In genomic region chr16:48612621-48613020, GRCh38 we compare ENCODE assay signal across 9 cellular contexts. TPM values are rescaled to one million over a fixed set of nuclear protein-coding genes. Genes with fewer than 3 reads are reported as not detected.
DNase-seq lines count a peak whose midpoint lies in the region; ATAC-seq, FAIRE-seq and TF ChIP-seq lines count a peak whose summit lies in the region.
"Had no signal": no experiment of that assay in that cellular context is flagged by ENCODE, and none has a peak within 500 bp of the region (broad histone marks: within the 10 kb centered on the region; RNA-seq: fewer than 3 reads in every experiment).

No MANE protein-coding gene starts in this region.

- DNase-seq in Caco-2 = no peak
- peak; percentile 29 to 35 for DNase-seq in Kasumi-1 (lab: John Stamatoyannopoulos, UW)
- no peak for DNase-seq in GM12878 (ENCODE audit: low read depth, low spot score)
- DNase-seq in natural killer cell = no peak
- DNase-seq in COLO829 (ENCODE audit: low spot score) = no peak
- no peak for DNase-seq in cortex of kidney (lab: John Stamatoyannopoulos, UW)
- no peak for DNase-seq in activated CD4-positive, CD25-positive, alpha-beta regulatory T cell (lab: John Stamatoyannopoulos, UW)
- no peak for DNase-seq in brain microvascular endothelial cell
- DNase-seq: NCI-H1105 treated with DMSO at 0.1 percent for 48 hours had no signal

- SMC1A ChIA-PET in GM12878 (lab: Charles Lee; ENCODE audit: uncharacterized antibody, unreplicated experiment) = interaction anchor here (0.8 to 2.7 kb wide), 8 partner anchors 10 to 321 kb away, joined by 3 to 17 read pairs (median 3); no protein-coding TSS in a partner anchor

- WGBS in GM12878 (ENCODE audit: insufficient coverage, insufficient replicate concordance, low lambda C conversion rate, missing lambda C conversion rate) = 2% methylated on average over 2 of the region's 2 CpGs

- in situ Hi-C loops in GM12878 (cut with MboI) = loop anchor here (25.0 kb wide), 1 partner anchor 1475 kb away; the partner anchor contains the start of gene NETO2
- in situ Hi-C loops in brain microvascular endothelial cell (cut with HindIII; ENCODE audit: low pct_ligation_motif_present, low sequenced_read_pairs) = no loop called here

- TF ChIP-seq CTCF in Caco-2 (IDR thresholded peaks at IDR 0.05; ENCODE audit: insufficient read depth in 1 of 2, low read depth in 1 of 2, low read length in 1 of 2, severe bottlenecking in 1 of 2, unreplicated experiment in 1 of 2) (no peak), GM12878 (IDR thresholded peaks at IDR 0.05 in 2 of 3, conservative IDR thresholded peaks at IDR 0.05 in 1 of 3; ENCODE audit: control insufficient read depth in 2 of 3, extremely low read depth in 1 of 3, insufficient read depth in 1 of 3, low read depth in 3 of 3, low read length in 3 of 3) (no peak), natural killer cell (IDR thresholded peaks at IDR 0.05) (no peak), brain microvascular endothelial cell (IDR thresholded peaks at IDR 0.05; ENCODE audit: low read depth, low read length, missing control alignments) (no peak)

- POLR2A ChIA-PET in Caco-2 (lab: Charles Lee) = interaction anchor here (1.5 to 2.0 kb wide), 2 partner anchors 11 to 18 kb away, joined by 6 to 27 read pairs; no protein-coding TSS in a partner anchor
- POLR2A ChIA-PET in GM12878 (lab: Charles Lee) = interaction anchor here (0.7 kb wide), 3 partner anchors 47 to 1565 kb away, joined by 3 to 7 read pairs (median 5); no protein-coding TSS in a partner anchor

- intact Hi-C loops in Caco-2 (cut with micrococcal nuclease; ENCODE audit: unreplicated experiment) = loop anchor here (1.0 to 5.0 kb wide), 2 partner anchors 11 to 200 kb away; no protein-coding TSS in a partner anchor
- intact Hi-C loops in GM12878 (cut with micrococcal nuclease; ENCODE audit: unreplicated experiment) = no loop called here
- intact Hi-C loops in natural killer cell (cut with micrococcal nuclease) = loop anchor here (1.0 to 5.0 kb wide), 5 partner anchors 55 to 1639 kb away; partner anchors contain the start of genes DNAJA2 and LONP2

- H3K9me3 Mint-ChIP-seq in Caco-2 (ENCODE audit: unreplicated experiment) (no peaks in the 10 kb centered on the region), natural killer cell (peaks cover 0 to 3% of the 10 kb centered on the region in 2 donors)

- H3K36me3 ChIP-seq in Caco-2 (ENCODE audit: control insufficient read depth, insufficient read depth, low read length) = no peaks in the 10 kb centered on the region
- no peaks in the 10 kb centered on the region for H3K36me3 ChIP-seq in GM12878 (ENCODE audit: control insufficient read depth in 2 of 2, insufficient read depth in 2 of 2, low read length in 1 of 2)
- no peaks in the 10 kb centered on the region for H3K36me3 ChIP-seq in brain microvascular endothelial cell (replicated peaks)

- peak overlapping the region; percentile 14 for H3K9ac ChIP-seq in GM12878 (ENCODE audit: control insufficient read depth, insufficient read depth, low read length)

- RAD21 ChIA-PET in GM12878 (lab: Charles Lee; ENCODE audit: unreplicated experiment) = interaction anchor here (0.9 to 2.0 kb wide), 6 partner anchors 9 to 258 kb away, joined by 3 to 25 read pairs (median 4); no protein-coding TSS in a partner anchor

- H3K9me3 ChIP-seq in Caco-2 = no peaks in the 10 kb centered on the region
- no peaks in the 10 kb centered on the region for H3K9me3 ChIP-seq in GM12878 (replicated peaks; ENCODE audit: control insufficient read depth, insufficient read depth, low read length)

- H3K4me1 ChIP-seq in Caco-2 (peaks cover 44% of the 10 kb centered on the region), GM12878 (ENCODE audit: control insufficient read depth, insufficient read depth, low read length) (peaks cover 24% of the 10 kb centered on the region)

- no peak for TF ChIP-seq EP300 in GM12878 (IDR thresholded peaks at IDR 0.05; ENCODE audit: borderline replicate concordance in 1 of 2, control insufficient read depth in 1 of 2, low read depth in 2 of 2, low read length in 2 of 2)

- peak; percentile 4; the same call in 1 of the 3 replicates for ATAC-seq in GM12878
- no peak for ATAC-seq in natural killer cell

- H4K20me1 ChIP-seq in GM12878 (ENCODE audit: control insufficient read depth, insufficient read depth) = no peaks in the 10 kb centered on the region

- no TSS peak for BruUV-seq in Caco-2 (replicated peaks; lab: Mats Ljungman, UMichigan)
- no TSS peak for BruUV-seq in GM12878 (replicated peaks; lab: Mats Ljungman, UMichigan)

- CTCF ChIA-PET in Caco-2 (lab: Charles Lee) (interaction anchor here (1.2 to 2.0 kb wide), 3 partner anchors 11 to 86 kb away, joined by 3 to 50 read pairs (median 9); no protein-coding TSS in a partner anchor), GM12878 (lab: Yijun Ruan, JAX) (interaction anchor here (0.7 to 5.5 kb wide), 6 partner anchors 9 to 92 kb away, joined by 3 to 60 read pairs (median 4); no protein-coding TSS in a partner anchor)

- H3K4me3 Mint-ChIP-seq in Caco-2 (ENCODE audit: unreplicated experiment) (peak overlapping the region; percentile 66), natural killer cell (peak overlapping the region; percentile 83)

- FAIRE-seq in GM12878 (lab: Jason Lieb, UNC) = peak; percentile 31

- peak overlapping the region; percentile 68 for H2AFZ ChIP-seq in GM12878 (ENCODE audit: control insufficient read depth, low read depth, low read length)

- H3K27me3 Mint-ChIP-seq in Caco-2 (ENCODE audit: insufficient read depth, unreplicated experiment) (no peaks in the 10 kb centered on the region), natural killer cell (ENCODE audit: low read depth in 2 of 2) (no peaks in the 10 kb centered on the region)

- H3K4me2 ChIP-seq in GM12878 (ENCODE audit: control insufficient read depth, insufficient read depth) = peak overlapping the region; percentile 78

- H3K27ac Mint-ChIP-seq in Caco-2 (ENCODE audit: unreplicated experiment) (peak overlapping the region; percentile 98), natural killer cell (peak overlapping the region in 1 of 2 donors; percentile 96)

- peaks cover 27% of the 10 kb centered on the region for H3K79me2 ChIP-seq in GM12878 (ENCODE audit: control insufficient read depth, insufficient read depth, low read length)

- H3K4me1 Mint-ChIP-seq in Caco-2 (ENCODE audit: low read depth, unreplicated experiment) = peaks cover 6% of the 10 kb centered on the region
- peaks cover 35 to 55% of the 10 kb centered on the region in 2 donors for H3K4me1 Mint-ChIP-seq in natural killer cell

- no peak for TF ChIP-seq RAD21 in GM12878 (IDR thresholded peaks at IDR 0.05; ENCODE audit: insufficient read depth, low read depth, low read length)

- H3K4me3 ChIP-seq in Caco-2 (ENCODE audit: low read depth, low read length) (no peak overlapping the region), GM12878 (peak overlapping the region; percentile 24; the same call in 1 of the 2 replicates), brain microvascular endothelial cell (ENCODE audit: low read depth, low read length) (no peak overlapping the region)

- H3K36me3 Mint-ChIP-seq in Caco-2 (ENCODE audit: insufficient read depth, unreplicated experiment) (peaks cover 10% of the 10 kb centered on the region), natural killer cell (no peaks in the 10 kb centered on the region)

- H3K27me3 ChIP-seq in Caco-2 (replicated peaks; ENCODE audit: control insufficient read depth, insufficient read depth, low read length) (no peaks in the 10 kb centered on the region), GM12878 (replicated peaks in 1 of 2; ENCODE audit: control insufficient read depth in 2 of 2, insufficient read depth in 2 of 2, low read length in 1 of 2) (no peaks in the 10 kb centered on the region), brain microvascular endothelial cell (replicated peaks) (no peaks in the 10 kb centered on the region)

- no peak for TF ChIP-seq POLR2A in GM12878 (IDR thresholded peaks at IDR 0.05; ENCODE audit: low read depth, low read length)

- H3K27ac ChIP-seq in GM12878 (ENCODE audit: control insufficient read depth, insufficient read depth) = peak overlapping the region; percentile 71
- no peak overlapping the region for H3K27ac ChIP-seq in brain microvascular endothelial cell

TF ChIP-seq in GM12878, 131 proteins besides CTCF, POLR2A, EP300 and RAD21 (continues in another document):
- no peak for TF ChIP-seq ATF7 (IDR thresholded peaks at IDR 0.05; ENCODE audit: low read depth)

RNA-seq across cellular contexts. Expression of gene N4BP1, which starts 2.6 kb away (rescaled TPM):
- total RNA-seq in Caco-2 (2022) = 44.8 and 46.9 TPM in 2 replicates
- total RNA-seq in GM12878 (2013; cell fraction: nucleolus; rRNA removed) = 72.5 and 73.2 TPM in 2 replicates
- 17.9 and 19.9 TPM in 2 replicates for total RNA-seq in GM12878 (2014; rRNA removed)
- 28.6 and 29.5 TPM in 2 replicates for total RNA-seq in GM12878 (2014; rRNA removed; fragmentation: Illumina TruSeq; extraction: Trizol)
- total RNA-seq in GM12878 (2021) = 26.7 and 30.6 TPM in 2 replicates
- polyA plus RNA-seq in GM12878 (2011; ENCODE audit: low read depth) = 26.4 TPM
- polyA plus RNA-seq in GM12878 (2011; rRNA removed) = 32.6 and 46.6 TPM in 2 replicates
- polyA plus RNA-seq in GM12878 (2011; cell fraction: cytosol; rRNA removed) = 11.7 and 14.2 TPM in 2 replicates
- 18.0 and 18.2 TPM in 2 replicates for polyA plus RNA-seq in GM12878 (2011; cell fraction: nucleus; rRNA removed)
- polyA plus RNA-seq in GM12878 (2012) = 15.9 and 21.5 TPM in 2 replicates
- 28.0 and 31.6 TPM in 2 replicates for polyA plus RNA-seq in GM12878 (2014; fragmentation: Illumina TruSeq; extraction: Trizol)
- 1 to 10 TPM; 2.5 to 3.2 TPM for polyA plus RNA-seq in GM12878 (2014; fragmentation: Nextera tagmentation; extraction: Ambion mirVana)
- 11.1 and 12.6 TPM in 2 replicates for polyA plus RNA-seq in GM12878 (2014; rRNA removed)
- polyA plus RNA-seq in GM12878 (2016; fragmentation: Nextera tagmentation; extraction: Ambion mirVana) = 10 to 100 TPM in 1 of 2 experiments, 1 to 10 TPM in 1; 4.7 to 14.3 TPM
- polyA minus RNA-seq in GM12878 (2011; rRNA and poly(A)+ RNA removed) = 27.6 and 28.2 TPM in 2 replicates
- polyA minus RNA-seq in GM12878 (2011; cell fraction: cytosol; rRNA and poly(A)+ RNA removed) = 14.1 and 20.3 TPM in 2 replicates
- 14.9 and 23.7 TPM in 2 replicates for polyA minus RNA-seq in GM12878 (2011; cell fraction: nucleus; rRNA and poly(A)+ RNA removed)
- total RNA-seq in natural killer cell = 10 to 100 TPM; 43.2 to 63.1 (median 55.5) TPM

Comparison
In these comparisons a context has a peak if more than half of its experiments do, and no peak if none do; other contexts are left out.
1. DNase-seq: peak in Kasumi-1 (2 of 2); none in Caco-2 (0 of 2), GM12878 (single experiment), natural killer cell (single experiment), COLO829 (single experiment), cortex of kidney (single experiment), activated CD4-positive, CD25-positive, alpha-beta regulatory T cell (0 of 4) and brain microvascular endothelial cell (single experiment).